In genomic region chr15:100658895-100659294, GRCh38 we compare ENCODE assay signal across 26 cellular contexts. TPM values are rescaled to one million over a fixed set of nuclear protein-coding genes. Genes with fewer than 3 reads are reported as not detected.
DNase-seq lines count a peak whose midpoint lies in the region; ATAC-seq, FAIRE-seq and TF ChIP-seq lines count a peak whose summit lies in the region.
"Had no signal": no experiment of that assay in that cellular context is flagged by ENCODE, and none has a peak within 500 bp of the region (broad histone marks: within the 10 kb centered on the region; RNA-seq: fewer than 3 reads in every experiment).

No MANE protein-coding gene starts in this region.

- no peaks in the 10 kb centered on the region for H3K79me1 ChIP-seq in H1 (ENCODE audit: low read depth, low read length)

- intact Hi-C loops in left lung (cut with DNase I): no loop called here

- H2AFZ ChIP-seq in H1 (ENCODE audit: low read length) (no peak overlapping the region), neural progenitor cell (replicated peaks) (no peak overlapping the region)

- H4K91ac ChIP-seq in H1 (replicated peaks; ENCODE audit: insufficient read length, low read length): no peak overlapping the region

- no peaks in the 10 kb centered on the region for H3K79me2 ChIP-seq in H1 (ENCODE audit: control insufficient read depth in 1 of 2, insufficient read depth in 2 of 2, low read length in 2 of 2)
- no peaks in the 10 kb centered on the region for H3K79me2 ChIP-seq in neural progenitor cell (ENCODE audit: low read depth)

- H3K4me2 ChIP-seq in H1 (ENCODE audit: insufficient read depth in 1 of 2, low read depth in 2 of 2, low read length in 2 of 2) (no peak overlapping the region), neural progenitor cell (no peak overlapping the region)
- H3K4me2 ChIP-seq: BLaER1 had no signal

- no peak for FAIRE-seq in H1 (lab: Jason Lieb, UNC)
- FAIRE-seq: A204.1, GM12878, GM12892, GM18507 had no signal

- no peak overlapping the region for H3K18ac ChIP-seq in H1 (ENCODE audit: extremely low read depth, low read length)

- H4K20me1 ChIP-seq in H1 (replicated peaks in 1 of 2; ENCODE audit: control insufficient read depth in 1 of 2, insufficient read depth in 2 of 2, low read length in 2 of 2) (no peaks in the 10 kb centered on the region), neural progenitor cell (ENCODE audit: low read depth) (no peaks in the 10 kb centered on the region)
- H4K20me1 ChIP-seq: BLaER1 had no signal

- peaks cover 4% of the 10 kb centered on the region for H3K27me3 Mint-ChIP-seq in neural progenitor cell (ENCODE audit: insufficient read depth, low read depth)
- H3K27me3 Mint-ChIP-seq: CD4-positive, alpha-beta memory T cell; CD4-positive, CD25-positive, alpha-beta regulatory T cell had no signal

- H2BK5ac ChIP-seq in H1 (ENCODE audit: low read depth, low read length): no peak overlapping the region

- no peak for TF ChIP-seq EP300 in H1 (IDR thresholded peaks at IDR 0.05; ENCODE audit: borderline replicate concordance in 1 of 2, low read depth in 2 of 2, low read length in 2 of 2)

- H3K27ac ChIP-seq in H1 (ENCODE audit: low read depth, low read length) (no peak overlapping the region), neural progenitor cell (no peak overlapping the region), left lung (no peak overlapping the region), substantia nigra (ENCODE audit: low read depth, low read length, poor library complexity, severe bottlenecking) (no peak overlapping the region)
- H3K27ac ChIP-seq: BLaER1 had no signal

- no peak overlapping the region for H2AK5ac ChIP-seq in H1 (ENCODE audit: low read depth, low read length)

- DNase-seq in H1 (ENCODE audit: low read depth in 1 of 2, low spot score in 2 of 2) (no peak), neural progenitor cell (ENCODE audit: low spot score) (no peak), left lung (no peak), UCSD-AML1 (lab: John Stamatoyannopoulos, UW; ENCODE audit: unreplicated experiment) (no peak), substantia nigra (lab: John Stamatoyannopoulos, UW) (no peak)
- DNase-seq: 8988T; ACHN; BE2C; C1 segment of cervical spinal cord; CD4-positive, alpha-beta memory T cell; CD4-positive, CD25-positive, alpha-beta regulatory T cell; CD8-positive, alpha-beta memory T cell; COR-L47; DMS 273 treated with DMSO at 0.1 percent for 48 hours; DMS153; DMS53; DMS79; DND-41; EL; GDM1 had no signal

- H3K4ac ChIP-seq in H1 (replicated peaks; ENCODE audit: insufficient read length, low read depth, low read length): no peak overlapping the region

- H2BK120ac ChIP-seq in H1 (replicated peaks; ENCODE audit: low read depth, low read length): no peak overlapping the region

- no peaks in the 10 kb centered on the region for H3K9me3 ChIP-seq in H1 (ENCODE audit: insufficient read depth in 2 of 2, low read depth in 1 of 2, low read length in 1 of 2)
- no peaks in the 10 kb centered on the region for H3K9me3 ChIP-seq in neural progenitor cell (ENCODE audit: low read depth)
- no peaks in the 10 kb centered on the region for H3K9me3 ChIP-seq in left lung
- H3K9me3 ChIP-seq: BE2C, BLaER1 had no signal

- no peaks in the 10 kb centered on the region for H3K27me3 ChIP-seq in H1 (replicated peaks in 1 of 4; ENCODE audit: control insufficient read depth in 3 of 4, extremely low read depth in 1 of 4, insufficient read depth in 3 of 4, low read length in 3 of 4)
- no peaks in the 10 kb centered on the region for H3K27me3 ChIP-seq in neural progenitor cell
- H3K27me3 ChIP-seq in left lung: peaks cover 0 to 2% of the 10 kb centered on the region in 2 donors
- H3K27me3 ChIP-seq: BE2C, BLaER1 had no signal

- no peak overlapping the region for H3K23ac ChIP-seq in H1 (ENCODE audit: insufficient read length)

- no peak overlapping the region; the same call in 1 of the 2 replicates for H4K8ac ChIP-seq in H1 (ENCODE audit: extremely low read depth, insufficient read depth, low read length)

- H3K9me3 Mint-ChIP-seq in neural progenitor cell: no peaks in the 10 kb centered on the region
- H3K9me3 Mint-ChIP-seq: CD14-positive monocyte; CD4-positive, alpha-beta memory T cell; CD8-positive, alpha-beta memory T cell had no signal

- H3K36me3 Mint-ChIP-seq in neural progenitor cell: no peaks in the 10 kb centered on the region
- H3K36me3 Mint-ChIP-seq: CD14-positive monocyte; CD4-positive, CD25-positive, alpha-beta regulatory T cell; CD8-positive, alpha-beta memory T cell had no signal

- H2BK12ac ChIP-seq in H1 (ENCODE audit: low read depth, low read length): no peak overlapping the region

- no peak for TF ChIP-seq POLR2A in H1 (IDR thresholded peaks at IDR 0.05; ENCODE audit: control extremely low read depth in 1 of 2, low read depth in 2 of 2, low read length in 2 of 2)

- no peak overlapping the region for H3K56ac ChIP-seq in H1 (replicated peaks; ENCODE audit: insufficient read length, low read depth, low read length)

- WGBS in H1 (ENCODE audit: extremely low coverage in 1 of 2, insufficient coverage in 1 of 2, insufficient read length in 1 of 2, insufficient replicate concordance in 2 of 2, low coverage in 1 of 2, low lambda C conversion rate in 2 of 2, missing lambda C conversion rate in 1 of 2), 2 experiments: 90% methylated on average over 13 of the region's 14 CpGs; no CpG with 5 or more reads in 1 of the 2 experiments

- TF ChIP-seq CTCF in H1 (IDR thresholded peaks at IDR 0.05; ENCODE audit: control extremely low read depth in 1 of 3, insufficient read depth in 1 of 3, low read depth in 1 of 3, low read length in 3 of 3) (no peak), neural progenitor cell (IDR thresholded peaks at IDR 0.05) (no peak), left lung (IDR thresholded peaks at IDR 0.05) (no peak)

- no peak for ATAC-seq in left lung
- ATAC-seq: GM12878 had no signal

- no peak for TF ChIP-seq RAD21 in H1 (IDR thresholded peaks at IDR 0.05 in 1 of 2, conservative IDR thresholded peaks at IDR 0.05 in 1 of 2; ENCODE audit: low read depth in 2 of 2, low read length in 2 of 2)

- no peak overlapping the region for H3K4me3 ChIP-seq in H1 (ENCODE audit: extremely low read depth in 1 of 4, insufficient read depth in 2 of 4, low read depth in 3 of 4, low read length in 4 of 4)
- H3K4me3 ChIP-seq in neural progenitor cell: no peak overlapping the region
- no peak overlapping the region for H3K4me3 ChIP-seq in left lung
- H3K4me3 ChIP-seq: BLaER1, GM12878 had no signal

- no peaks in the 10 kb centered on the region; the same call in 1 of the 2 replicates for H3K23me2 ChIP-seq in H1 (ENCODE audit: low read depth, low read length)

- no peak overlapping the region for H3K4me3 Mint-ChIP-seq in neural progenitor cell
- H3K4me3 Mint-ChIP-seq: CD14-positive monocyte; CD4-positive, alpha-beta memory T cell; CD4-positive, CD25-positive, alpha-beta regulatory T cell; CD8-positive, alpha-beta memory T cell had no signal

- 0 out of 2 replicates have a peak overlapping the region, but pooled peaks have one; percentile 34 for H2BK20ac ChIP-seq in H1 (ENCODE audit: low read length)

- H3K36me3 ChIP-seq in H1 (ENCODE audit: control insufficient read depth in 2 of 4, insufficient read depth in 4 of 4, low read length in 3 of 4): no peaks in the 10 kb centered on the region
- H3K36me3 ChIP-seq in neural progenitor cell: no peaks in the 10 kb centered on the region
- no peaks in the 10 kb centered on the region for H3K36me3 ChIP-seq in left lung
- H3K36me3 ChIP-seq: BE2C, BLaER1 had no signal

- POLR2A ChIA-PET in H1 (lab: Charles Lee; ENCODE audit: partially characterized antibody): no interaction called here

- peak overlapping the region; percentile 36 for H3K27ac Mint-ChIP-seq in neural progenitor cell
- H3K27ac Mint-ChIP-seq: CD14-positive monocyte; CD4-positive, alpha-beta memory T cell; CD4-positive, CD25-positive, alpha-beta regulatory T cell; CD8-positive, alpha-beta memory T cell had no signal

- H3K4me1 ChIP-seq in H1 (replicated peaks in 1 of 4; ENCODE audit: control insufficient read depth in 3 of 4, insufficient read depth in 4 of 4, low read length in 3 of 4): peaks cover 0 to 5% (median 3%) of the 10 kb centered on the region in 4 experiments; a peak in 2 of 7 replicates
- H3K4me1 ChIP-seq in neural progenitor cell: peaks cover 18% of the 10 kb centered on the region
- no peaks in the 10 kb centered on the region for H3K4me1 ChIP-seq in left lung
- H3K4me1 ChIP-seq: BE2C had no signal

- no peak overlapping the region for H3K14ac ChIP-seq in H1 (ENCODE audit: insufficient read length)

- CTCF ChIA-PET in H1 (lab: Charles Lee; ENCODE audit: partially characterized antibody): interaction anchor here (1.0 to 2.7 kb wide), 6 partner anchors 8 to 349 kb away, joined by 3 to 9 read pairs (median 6); no protein-coding TSS in a partner anchor

- H3K4me1 Mint-ChIP-seq in neural progenitor cell: peaks cover 20% of the 10 kb centered on the region
- H3K4me1 Mint-ChIP-seq: CD14-positive monocyte; CD4-positive, alpha-beta memory T cell; CD4-positive, CD25-positive, alpha-beta regulatory T cell; CD8-positive, alpha-beta memory T cell had no signal

- H3F3A ChIP-seq in neural progenitor cell (ENCODE audit: low read depth): peaks cover 12% of the 10 kb centered on the region

- H3K9ac ChIP-seq in H1 (replicated peaks in 1 of 4; ENCODE audit: extremely low read depth in 1 of 4, low read depth in 3 of 4, low read length in 3 of 4) (no peak overlapping the region), neural progenitor cell (no peak overlapping the region)
- H3K9ac ChIP-seq: BLaER1 had no signal

- no peak overlapping the region for H2BK15ac ChIP-seq in H1 (ENCODE audit: low read length)

- H4K5ac ChIP-seq in H1 (ENCODE audit: insufficient read length, low read depth, low read length): no peak overlapping the region

RNA-seq across cellular contexts. Expression of gene ASB7, which starts 56.5 kb away (rescaled TPM):
- total RNA-seq in H1 (2021; fragmentation: NEBNext Ultra II Directional; extraction: Animal tissue kit (Norgen Biotek cat#: 25700)): 9.7 and 12.8 TPM in 2 replicates
- 5.0 and 5.2 TPM in 2 replicates for polyA plus RNA-seq in H1 (2011; rRNA removed)
- 6.0 TPM for polyA plus RNA-seq in H1 (2011; cell fraction: cytosol; rRNA removed)
- 6.9 TPM for polyA plus RNA-seq in H1 (2011; cell fraction: nucleus; rRNA removed)
- polyA plus RNA-seq in H1 (2012, experiment 1 of 2): 6.4 to 7.1 TPM (median 6.6 TPM) in 4 replicates
- polyA plus RNA-seq in H1 (2012, experiment 2 of 2): 0.98 TPM
- 4.2 TPM for polyA plus RNA-seq in H1 (2013, experiment 1 of 2)
- polyA plus RNA-seq in H1 (2013, experiment 2 of 2): 4.5 TPM
- 19.9 and 21.3 TPM in 2 replicates for polyA minus RNA-seq in H1 (2011; rRNA and poly(A)+ RNA removed)
- 9.7 TPM for polyA minus RNA-seq in H1 (2011; cell fraction: cytosol; rRNA and poly(A)+ RNA removed)
- polyA minus RNA-seq in H1 (2011; cell fraction: nucleus; rRNA and poly(A)+ RNA removed): 19.9 TPM
- 15.3 and 18.3 TPM in 2 replicates for total RNA-seq in neural progenitor cell (ENCODE audit: low replicate concordance)
- total RNA-seq in left lung: 10 to 100 TPM; 10.8 to 14.6 TPM

RNA-seq across cellular contexts. Expression of gene LINS1, which starts 56.9 kb away (rescaled TPM):
- total RNA-seq in H1 (2021; fragmentation: NEBNext Ultra II Directional; extraction: Animal tissue kit (Norgen Biotek cat#: 25700)): 6.1 and 8.1 TPM in 2 replicates
- polyA plus RNA-seq in H1 (2011; rRNA removed): 2.7 and 4.2 TPM in 2 replicates
- polyA plus RNA-seq in H1 (2011; cell fraction: cytosol; rRNA removed): 3.9 TPM
- 4.2 TPM for polyA plus RNA-seq in H1 (2011; cell fraction: nucleus; rRNA removed)
- polyA plus RNA-seq in H1 (2012, experiment 1 of 2): 3.7 to 4.3 TPM (median 4.0 TPM) in 4 replicates
- polyA plus RNA-seq in H1 (2012, experiment 2 of 2): 0.51 TPM
- 4.9 TPM for polyA plus RNA-seq in H1 (2013, experiment 1 of 2)
- polyA plus RNA-seq in H1 (2013, experiment 2 of 2): 4.8 TPM
- polyA minus RNA-seq in H1 (2011; rRNA and poly(A)+ RNA removed): 7.6 and 20.0 TPM in 2 replicates
- polyA minus RNA-seq in H1 (2011; cell fraction: cytosol; rRNA and poly(A)+ RNA removed): 3.6 TPM
- 6.0 TPM for polyA minus RNA-seq in H1 (2011; cell fraction: nucleus; rRNA and poly(A)+ RNA removed)
- total RNA-seq in neural progenitor cell (ENCODE audit: low replicate concordance): 15.1 and 18.7 TPM in 2 replicates
- total RNA-seq in left lung: 10 to 100 TPM; 12.0 to 20.9 TPM
